ENCODE assay signal across 23 cellular contexts in genomic region chr2:207449673-207450072, GRCh38.
"Had no signal": no experiment of that assay in that cellular context is flagged by ENCODE, and none has a peak within 500 bp of the region (broad histone marks: within the 10 kb centered on the region; RNA-seq: fewer than 3 reads in every experiment).

No MANE protein-coding gene starts in this region.

- ATAC-seq: K562 had no signal

- H3K27me3 ChIP-seq: SJSA1 had no signal

- H3K4me1 ChIP-seq: SJSA1 had no signal

- H3K4me3 ChIP-seq: K562, SJSA1, SK-N-MC had no signal

- H3K9me3 ChIP-seq: SJSA1 had no signal

- H3K4me1 Mint-ChIP-seq: IgD-negative memory B cell had no signal

- H3K27ac ChIP-seq: HL-60, KMS-11, SJSA1, SK-N-MC had no signal

- H3K36me3 ChIP-seq: SJSA1 had no signal

- DNase-seq: Kasumi-1, MM.1S, NCI-H1092 treated with DMSO at 0.1 percent for 48 hours, NCI-H1436, NCI-H187, NCI-H2029, NCI-H2081 treated with DMSO at 0.1 percent for 48 hours, NCI-H2171, NCI-H226, NCI-H446, NCI-H510A, NCI-H524 treated with DMSO at 0.1 percent for 48 hours, NCI-H69, NCI-H774, Right ventricle myocardium superior, RPMI8226, SIG-M5 had no signal

- H3K4me3 Mint-ChIP-seq: IgD-negative memory B cell had no signal

- H3K27me3 Mint-ChIP-seq: IgD-negative memory B cell had no signal

- H3K9ac ChIP-seq: KMS-11 had no signal

- H3K27ac Mint-ChIP-seq: IgD-negative memory B cell had no signal

- H3K9me3 Mint-ChIP-seq: IgD-negative memory B cell had no signal
